In genomic region chr10:97407211-97407951, GRCh38 we compare ENCODE assay signal across 8 cellular contexts. TPM values are rescaled to one million over a fixed set of nuclear protein-coding genes. Genes with fewer than 3 reads are reported as not detected.
A peak's percentile ranks its signal among the peaks of the same experiment; 100 is the strongest.
DNase-seq lines count a peak whose midpoint lies in the region; ATAC-seq and TF ChIP-seq lines count a peak whose summit lies in the region.

No MANE protein-coding gene starts in this region.

- no peaks in the 10 kb centered on the region for H3K79me2 ChIP-seq in DND-41 (ENCODE audit: insufficient read depth, low read length)

- ATAC-seq in DND-41 (ENCODE audit: insufficient read depth, low read depth) = peak; percentile 99
- peak; percentile 83 for ATAC-seq in GM21576 (IDR thresholded peaks at IDR 0.05; ENCODE audit: unreplicated experiment)

- 0 out of 2 replicates have a peak, but pooled peaks cover 3% of the 10 kb centered on the region for H3K4me1 ChIP-seq in DND-41 (ENCODE audit: insufficient read depth, low read length)
- no peaks in the 10 kb centered on the region; the same call in 1 of the 2 replicates for H3K4me1 ChIP-seq in HUES6 (ENCODE audit: control insufficient read depth, insufficient read depth, low read length)
- H3K4me1 ChIP-seq in thymus (ENCODE audit: control insufficient read depth, insufficient read depth, low read length) = peaks cover 5% of the 10 kb centered on the region

- H3K4me2 ChIP-seq in DND-41 (ENCODE audit: insufficient read depth, low read length) = no peak overlapping the region

- H4K20me1 ChIP-seq in DND-41 (ENCODE audit: insufficient read depth, low read length) = no peaks in the 10 kb centered on the region

- H3K9me3 ChIP-seq in DND-41 (ENCODE audit: insufficient read depth, low read length, severe bottlenecking) (no peaks in the 10 kb centered on the region), HUES6 (ENCODE audit: control insufficient read depth, insufficient read depth, low read depth, low read length) (no peaks in the 10 kb centered on the region), thymus (ENCODE audit: control insufficient read depth) (no peaks in the 10 kb centered on the region)

- 9% methylated on average over 10 of the region's 10 CpGs for WGBS in thymus

- DNase-seq in DND-41 (peak; percentile 56), NOMO-1 treated with DMSO at 0.1 percent for 48 hours (lab: John Stamatoyannopoulos, UW; ENCODE audit: unreplicated experiment) (peak; percentile 95), epithelial cell of esophagus (ENCODE audit: low read depth) (peak; percentile 88), midbrain (lab: John Stamatoyannopoulos, UW) (peak; percentile 64)
- peak; percentile 79 for DNase-seq in activated CD8-positive, alpha-beta memory T cell treated with anti-CD3 and anti-CD28 coated beads, Interleukin-2, amount 50 U/mL, for 48 hours

- no peaks in the 10 kb centered on the region for H3K27me3 ChIP-seq in DND-41 (ENCODE audit: insufficient read depth, low read length, poor library complexity)
- H3K27me3 ChIP-seq in HUES6 (ENCODE audit: control insufficient read depth, insufficient read depth, low read length) = no peaks in the 10 kb centered on the region
- no peaks in the 10 kb centered on the region for H3K27me3 ChIP-seq in thymus (ENCODE audit: control insufficient read depth, insufficient read depth)

- H3K4me3 ChIP-seq in DND-41 (ENCODE audit: low read depth in 1 of 2, low read length in 2 of 2) (no peak overlapping the region), HUES6 (ENCODE audit: low read depth, low read length) (peak overlapping the region; percentile 61), epithelial cell of esophagus (ENCODE audit: low read length) (no peak overlapping the region), thymus (ENCODE audit: low read length) (no peak overlapping the region)

- peak overlapping the region; percentile 4 for H2AFZ ChIP-seq in DND-41 (ENCODE audit: low read depth, low read length)

- TF ChIP-seq CTCF in DND-41 (IDR thresholded peaks at IDR 0.05; ENCODE audit: borderline replicate concordance, extremely low read depth, low read length, poor library complexity, severe bottlenecking) (peak; percentile 83), epithelial cell of esophagus (IDR thresholded peaks at IDR 0.05; ENCODE audit: insufficient read depth, low read depth, low read length, missing control alignments) (peak; percentile 80)

- H3K9ac ChIP-seq in DND-41 (ENCODE audit: low read depth, low read length) (no peak overlapping the region), HUES6 (ENCODE audit: low read length) (no peak overlapping the region)

- H3K27ac ChIP-seq in DND-41 (ENCODE audit: low read length) = no peak overlapping the region
- H3K27ac ChIP-seq in HUES6 (ENCODE audit: low read depth, low read length) = no peak overlapping the region
- H3K27ac ChIP-seq in thymus (ENCODE audit: low read depth) = peak overlapping the region; percentile 18

- no peaks in the 10 kb centered on the region for H3K36me3 ChIP-seq in DND-41 (ENCODE audit: insufficient read depth, low read length)
- H3K36me3 ChIP-seq in HUES6 (ENCODE audit: control insufficient read depth, insufficient read depth, low read length) = no peaks in the 10 kb centered on the region
- no peaks in the 10 kb centered on the region for H3K36me3 ChIP-seq in thymus (ENCODE audit: control insufficient read depth, insufficient read depth)

RNA-seq across cellular contexts. Expression of gene RRP12, which starts 6.2 kb away (rescaled TPM):
- 18.9 TPM for polyA plus RNA-seq in thymus

RNA-seq across cellular contexts. Expression of gene PGAM1, which starts 18.6 kb away (rescaled TPM):
- 104 TPM for polyA plus RNA-seq in thymus

RNA-seq across cellular contexts. Expression of gene EXOSC1, which starts 38.4 kb away (rescaled TPM):
- 53.0 TPM for polyA plus RNA-seq in thymus

RNA-seq across cellular contexts. Expression of gene ZDHHC16, which starts 38.6 kb away (rescaled TPM):
- polyA plus RNA-seq in thymus = 24.4 TPM
